8 cellular contexts compared by ENCODE assay signal in genomic region chr20:62301111-62301668, GRCh38. TPM values are rescaled to one million over a fixed set of nuclear protein-coding genes. Genes with fewer than 3 reads are reported as not detected.
DNase-seq lines count a peak whose midpoint lies in the region; ATAC-seq and TF ChIP-seq lines count a peak whose summit lies in the region.

No MANE protein-coding gene starts in this region.

- H3K27me3 Mint-ChIP-seq in activated T-helper 17 cell treated with anti-CD3 and anti-CD28 coated beads, Interleukin-2, amount 50 U/mL, for 72 hours: no peaks in the 10 kb centered on the region
- no peaks in the 10 kb centered on the region for H3K27me3 Mint-ChIP-seq in memory B cell

- H3K36me3 ChIP-seq in right atrium auricular region: peaks cover 20% of the 10 kb centered on the region
- peaks cover 2 to 60% (median 23%) of the 10 kb centered on the region in 9 donors for H3K36me3 ChIP-seq in heart right ventricle

- H3K27ac ChIP-seq in right atrium auricular region (peak overlapping the region; percentile 99 to 100), heart right ventricle (peak overlapping the region in 5 of 10 donors; percentile 92 to 100 (median 98))

- WGBS in heart right ventricle, 2 donors: 88 to 93% methylated on average over 11 of the region's 11 CpGs

- peaks cover 36% of the 10 kb centered on the region for H3K36me3 Mint-ChIP-seq in activated T-helper 17 cell treated with anti-CD3 and anti-CD28 coated beads, Interleukin-2, amount 50 U/mL, for 72 hours (ENCODE audit: low read depth)
- H3K36me3 Mint-ChIP-seq in memory B cell: peaks cover 3% of the 10 kb centered on the region

- H3K4me3 Mint-ChIP-seq in activated T-helper 17 cell treated with anti-CD3 and anti-CD28 coated beads, Interleukin-2, amount 50 U/mL, for 72 hours: peak overlapping the region; percentile 97
- peak overlapping the region; percentile 21 for H3K4me3 Mint-ChIP-seq in memory B cell

- H3K4me1 ChIP-seq in right atrium auricular region: peaks cover 0 to 36% of the 10 kb centered on the region in 2 donors
- peaks cover 16 to 42% (median 29%) of the 10 kb centered on the region in 9 donors for H3K4me1 ChIP-seq in heart right ventricle

- H3K27me3 ChIP-seq in right atrium auricular region (no peaks in the 10 kb centered on the region), heart right ventricle (no peaks in the 10 kb centered on the region)

- H3K4me1 Mint-ChIP-seq in activated T-helper 17 cell treated with anti-CD3 and anti-CD28 coated beads, Interleukin-2, amount 50 U/mL, for 72 hours: peaks cover 4% of the 10 kb centered on the region
- peaks cover 13% of the 10 kb centered on the region for H3K4me1 Mint-ChIP-seq in memory B cell

- no peaks in the 10 kb centered on the region for H3K9me3 Mint-ChIP-seq in activated T-helper 17 cell treated with anti-CD3 and anti-CD28 coated beads, Interleukin-2, amount 50 U/mL, for 72 hours
- H3K9me3 Mint-ChIP-seq in memory B cell: no peaks in the 10 kb centered on the region

- intact Hi-C loops in heart right ventricle (cut with DNase I): loop anchor here in 8 of 10 donors (5.0 to 10.0 kb wide), 6 partner anchors 66 to 194 kb away; partner anchors contain the start of genes RPS21 (in 2 of the 8) and LAMA5 (in 1 of the 8)

- H3K27ac Mint-ChIP-seq in activated T-helper 17 cell treated with anti-CD3 and anti-CD28 coated beads, Interleukin-2, amount 50 U/mL, for 72 hours: peak overlapping the region; percentile 100
- H3K27ac Mint-ChIP-seq in memory B cell: no peak overlapping the region

- DNase-seq in right atrium auricular region (ENCODE audit: low spot score) (no peak), heart right ventricle (no peak), memory B cell (ENCODE audit: low spot score in 2 of 2) (no peak), middle frontal gyrus (ENCODE audit: extremely low spot score, low spot score) (no peak), NCI-H2171 treated with DMSO at 0.1 percent for 48 hours (lab: John Stamatoyannopoulos, UW) (no peak), glomerular visceral epithelial cell (ENCODE audit: extremely low spot score) (no peak)
- DNase-seq in stimulated activated CD4-positive, alpha-beta T cell treated with anti-CD3 and anti-CD28 coated beads, Interleukin-4, amount 100 ng/mL, for 24 hours: no peak

- H3K4me3 ChIP-seq in right atrium auricular region (no peak overlapping the region), heart right ventricle (peak overlapping the region in 4 of 10 donors; percentile 87 to 98 (median 92))

- ATAC-seq in heart right ventricle (no peak), memory B cell (ENCODE audit: low read depth) (no peak)
- ATAC-seq in activated T-helper 17 cell treated with anti-CD3 and anti-CD28 coated beads, Interleukin-2, amount 50 U/mL, for 72 hours (replicated peaks): no peak

- no peaks in the 10 kb centered on the region for H3K9me3 ChIP-seq in right atrium auricular region
- H3K9me3 ChIP-seq in heart right ventricle: no peaks in the 10 kb centered on the region

- TF ChIP-seq CTCF in right atrium auricular region (IDR thresholded peaks at IDR 0.05) (no peak), heart right ventricle (IDR thresholded peaks at IDR 0.05) (no peak)

RNA-seq across cellular contexts. Expression of gene ADRM1, which starts 1.6 kb away (rescaled TPM):
- total RNA-seq in right atrium auricular region (100 to 1,000 TPM in 1 of 2 donors, 10 to 100 TPM in 1; 95.9 to 128 TPM), heart right ventricle (10 to 100 TPM; 67.7 to 97.0 (median 73.2) TPM)
- 100 to 1,000 TPM in 1 of 2 donors, 10 to 100 TPM in 1; 81.9 to 192 TPM for polyA plus RNA-seq in heart right ventricle
- total RNA-seq in activated T-helper 17 cell treated with anti-CD3 and anti-CD28 coated beads, Interleukin-2, amount 50 U/mL, for 72 hours: 100 to 1,000 TPM in 1 of 2 donors, 10 to 100 TPM in 1; 67.3 to 132 TPM
